In genomic region chr3:14651440-14652251, GRCh38 we compare ENCODE assay signal across 8 cellular contexts. TPM values are rescaled to one million over a fixed set of nuclear protein-coding genes. Genes with fewer than 3 reads are reported as not detected.
A peak's percentile ranks its signal among the peaks of the same experiment; 100 is the strongest.
DNase-seq lines count a peak whose midpoint lies in the region; ATAC-seq and TF ChIP-seq lines count a peak whose summit lies in the region.

Gene CCDC174, plus strand, starts transcription at chr3:14651762. Its CDS starts 75 bp downstream, at chr3:14651837.

- H3K9me3 Mint-ChIP-seq in activated T-helper 2 cell treated with anti-CD3 and anti-CD28 coated beads, Interferon-gamma antibody, Interleukin-2, Interleukin-4, amounts not matched to agents 10 μg/mL and 5 μg/mL and 100 μg/mL, durations not matched to agents 14 hours and 24 hours and 36 hours: no peaks in the 10 kb centered on the region
- no peaks in the 10 kb centered on the region for H3K9me3 Mint-ChIP-seq in natural killer cell

- H3K36me3 ChIP-seq in RWPE2 (ENCODE audit: low read depth): peaks cover 31% of the 10 kb centered on the region

- H3K4me1 Mint-ChIP-seq in activated T-helper 2 cell treated with anti-CD3 and anti-CD28 coated beads, Interferon-gamma antibody, Interleukin-2, Interleukin-4, amounts not matched to agents 10 μg/mL and 5 μg/mL and 100 μg/mL, durations not matched to agents 14 hours and 24 hours and 36 hours (ENCODE audit: low read depth): peaks cover 30% of the 10 kb centered on the region
- peaks cover 38 to 41% of the 10 kb centered on the region in 2 donors for H3K4me1 Mint-ChIP-seq in natural killer cell

- DNase-seq in EH (ENCODE audit: low read depth) (peak; percentile 99), H4 (ENCODE audit: low spot score) (peak; percentile 99), LoVo (ENCODE audit: low spot score) (peak; percentile 99), RWPE2 (ENCODE audit: low spot score) (peak; percentile 90), fibroblast of peridontal ligament (ENCODE audit: extremely low read depth) (peak; percentile 100), natural killer cell (peak; percentile 95)
- DNase-seq in activated T-helper 2 cell treated with anti-CD3 and anti-CD28 coated beads, Interferon-gamma antibody, Interleukin-2, Interleukin-4, amounts not matched to agents 10 μg/mL and 5 μg/mL and 100 μg/mL, durations not matched to agents 14 hours and 24 hours and 36 hours (ENCODE audit: low spot score): peak; percentile 94
- DNase-seq in stimulated activated naive CD4-positive, alpha-beta T cell treated with Interleukin-2 at 50 U/mL for 16 hours (lab: John Stamatoyannopoulos, UW): peak; percentile 95

- H3K9me3 ChIP-seq in RWPE2 (ENCODE audit: severe bottlenecking): no peaks in the 10 kb centered on the region

- H3K27me3 Mint-ChIP-seq in activated T-helper 2 cell treated with anti-CD3 and anti-CD28 coated beads, Interferon-gamma antibody, Interleukin-2, Interleukin-4, amounts not matched to agents 10 μg/mL and 5 μg/mL and 100 μg/mL, durations not matched to agents 14 hours and 24 hours and 36 hours (ENCODE audit: low read depth): no peaks in the 10 kb centered on the region
- H3K27me3 Mint-ChIP-seq in natural killer cell (ENCODE audit: low read depth in 2 of 2): no peaks in the 10 kb centered on the region

- peak within 1 kb of the TSS; percentile 95 for H3K27ac Mint-ChIP-seq in activated T-helper 2 cell treated with anti-CD3 and anti-CD28 coated beads, Interferon-gamma antibody, Interleukin-2, Interleukin-4, amounts not matched to agents 10 μg/mL and 5 μg/mL and 100 μg/mL, durations not matched to agents 14 hours and 24 hours and 36 hours
- peak within 1 kb of the TSS; percentile 96 to 100 for H3K27ac Mint-ChIP-seq in natural killer cell

- peak within 1 kb of the TSS; percentile 62 for H3K4me3 ChIP-seq in RWPE2 (ENCODE audit: severe bottlenecking)

- H3K27ac ChIP-seq in RWPE2 (ENCODE audit: poor library complexity, severe bottlenecking): peak within 1 kb of the TSS; percentile 39

- no peaks in the 10 kb centered on the region for H3K27me3 ChIP-seq in RWPE2 (ENCODE audit: insufficient read depth, poor library complexity, severe bottlenecking)

- ATAC-seq in RWPE2 (ENCODE audit: low read depth): peak; percentile 97
- peak; percentile 96 to 100 (median 96) for ATAC-seq in natural killer cell

- peaks cover 18% of the 10 kb centered on the region for H3K36me3 Mint-ChIP-seq in activated T-helper 2 cell treated with anti-CD3 and anti-CD28 coated beads, Interferon-gamma antibody, Interleukin-2, Interleukin-4, amounts not matched to agents 10 μg/mL and 5 μg/mL and 100 μg/mL, durations not matched to agents 14 hours and 24 hours and 36 hours (ENCODE audit: low read depth)
- H3K36me3 Mint-ChIP-seq in natural killer cell: peaks cover 14% of the 10 kb centered on the region

- intact Hi-C loops in activated T-helper 2 cell treated with anti-CD3 and anti-CD28 coated beads, Interferon-gamma antibody, Interleukin-2, Interleukin-4, amounts not matched to agents 10 μg/mL and 5 μg/mL and 100 μg/mL, durations not matched to agents 14 hours and 24 hours and 36 hours (cut with micrococcal nuclease): loop anchor here (1.0 to 5.0 kb wide), 8 partner anchors 219 to 756 kb away; partner anchors contain the start of genes CAPN7, CHCHD4, LSM3 and NR2C2
- intact Hi-C loops in natural killer cell (cut with micrococcal nuclease): loop anchor here (1.0 to 10.0 kb wide), 3 partner anchors 219 to 1807 kb away; partner anchors contain the start of genes NR2C2 and RPL32

- peak within 1 kb of the TSS; percentile 92 for H3K4me3 Mint-ChIP-seq in activated T-helper 2 cell treated with anti-CD3 and anti-CD28 coated beads, Interferon-gamma antibody, Interleukin-2, Interleukin-4, amounts not matched to agents 10 μg/mL and 5 μg/mL and 100 μg/mL, durations not matched to agents 14 hours and 24 hours and 36 hours (ENCODE audit: low read depth)
- H3K4me3 Mint-ChIP-seq in natural killer cell: peak within 1 kb of the TSS; percentile 98

- peaks cover 9% of the 10 kb centered on the region for H3K4me1 ChIP-seq in RWPE2 (ENCODE audit: insufficient read depth, poor library complexity, severe bottlenecking)

- TF ChIP-seq CTCF in RWPE2 (IDR thresholded peaks at IDR 0.05; ENCODE audit: poor library complexity, severe bottlenecking): no peak
- no peak for TF ChIP-seq CTCF in natural killer cell (IDR thresholded peaks at IDR 0.05)

RNA-seq across cellular contexts. Expression of gene CCDC174, which starts in this region (rescaled TPM):
- total RNA-seq in H4 (2014; rRNA removed; shearing (Covaris generic)): 7.7 and 18.6 TPM in 2 replicates
- total RNA-seq in activated T-helper 2 cell treated with anti-CD3 and anti-CD28 coated beads, Interferon-gamma antibody, Interleukin-2, Interleukin-4, amounts not matched to agents 10 μg/mL and 5 μg/mL and 100 μg/mL, durations not matched to agents 14 hours and 24 hours and 36 hours: 15.0 and 18.8 TPM in 2 replicates
- total RNA-seq in natural killer cell: 10 to 100 TPM; 29.7 to 41.2 (median 31.9) TPM

Comparison
In these comparisons a context has a peak if more than half of its experiments do, and no peak if none do; other contexts are left out.
1. Peak in every context shown above with its lines: DNase-seq, ATAC-seq, H3K4me3 ChIP-seq and H3K27ac ChIP-seq.